ENCODE assay signal across 20 cellular contexts in the genomic region with DNA sequence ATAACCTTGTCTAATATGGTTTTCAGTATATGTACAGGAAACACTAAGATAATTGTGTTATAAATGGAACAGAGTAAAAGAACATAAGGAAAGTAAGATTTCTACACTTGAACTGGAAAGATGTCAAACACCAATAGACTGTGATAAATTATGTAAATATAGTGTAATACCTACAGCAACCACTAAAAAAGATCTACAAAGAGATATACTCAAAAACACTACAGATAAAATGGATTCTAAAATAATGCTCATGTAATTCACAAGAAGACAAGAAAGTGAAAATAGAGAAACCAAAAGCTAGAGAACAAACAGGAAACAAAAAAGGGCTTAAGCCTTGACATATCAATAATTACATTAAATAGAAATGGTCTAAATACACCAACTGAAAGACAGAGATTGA. TPM values are rescaled to one million over a fixed set of nuclear protein-coding genes. Genes with fewer than 3 reads are reported as not detected.
DNase-seq lines count a peak whose midpoint lies in the region; ATAC-seq, FAIRE-seq and TF ChIP-seq lines count a peak whose summit lies in the region.
"Had no signal": no experiment of that assay in that cellular context is flagged by ENCODE, and none has a peak within 500 bp of the region (broad histone marks: within the 10 kb centered on the region; RNA-seq: fewer than 3 reads in every experiment).

No MANE protein-coding gene starts in this region.

- H3K4me1 Mint-ChIP-seq in chondrocyte (ENCODE audit: low read depth), result no peaks in the 10 kb centered on the region
- H3K4me1 Mint-ChIP-seq: CD4-positive, alpha-beta memory T cell had no signal

- ATAC-seq in DND-41 (ENCODE audit: insufficient read depth, low read depth) (no peak), pancreas (no peak), GM19397 (IDR thresholded peaks at IDR 0.05; ENCODE audit: unreplicated experiment) (no peak), HG02623 (IDR thresholded peaks at IDR 0.05; ENCODE audit: unreplicated experiment) (no peak)
- ATAC-seq: A549, Panc1 had no signal

- H3K9me2 ChIP-seq in Loucy (replicated peaks; ENCODE audit: low read depth, low read length), result no peaks in the 10 kb centered on the region

- H2AFZ ChIP-seq in DND-41 (ENCODE audit: low read depth, low read length), result no peak overlapping the region
- no peak overlapping the region for H2AFZ ChIP-seq in Loucy (ENCODE audit: low read length)
- H2AFZ ChIP-seq: GM23248 had no signal

- DNase-seq in DND-41 (no peak), chondrocyte (ENCODE audit: low spot score) (no peak), pancreas (no peak)
- no peak for DNase-seq in activated CD8-positive, alpha-beta memory T cell treated with anti-CD3 and anti-CD28 coated beads, Interleukin-2, amount 50 U/mL, for 4 hours
- DNase-seq: CD4-positive, alpha-beta memory T cell; DMS79; GM23248; HCEC 1CT; NCI-H187; NCI-H2107; NCI-H345; NCI-H526; SW 1271 had no signal

- no peak overlapping the region for H3K27ac Mint-ChIP-seq in chondrocyte (ENCODE audit: unreplicated experiment)
- H3K27ac Mint-ChIP-seq: CD4-positive, alpha-beta memory T cell had no signal

- no peaks in the 10 kb centered on the region for H3F3A ChIP-seq in Loucy (ENCODE audit: low read depth)

- no peaks in the 10 kb centered on the region for H3K27me3 ChIP-seq in DND-41 (ENCODE audit: insufficient read depth, low read length, poor library complexity)
- no peaks in the 10 kb centered on the region for H3K27me3 ChIP-seq in Loucy (ENCODE audit: insufficient read depth, low read length, poor library complexity, severe bottlenecking)
- no peaks in the 10 kb centered on the region for H3K27me3 ChIP-seq in pancreas
- H3K27me3 ChIP-seq: BLaER1, SJSA1 had no signal

- H3K36me3 Mint-ChIP-seq in chondrocyte (ENCODE audit: low read depth), result peaks cover 10% of the 10 kb centered on the region
- H3K36me3 Mint-ChIP-seq: CD4-positive, alpha-beta memory T cell had no signal

- no peak overlapping the region for H3K27ac ChIP-seq in DND-41 (ENCODE audit: low read length)
- no peak overlapping the region for H3K27ac ChIP-seq in pancreas
- H3K27ac ChIP-seq: A549, BLaER1, GM23248, SJSA1 had no signal

- H3K79me2 ChIP-seq in DND-41 (ENCODE audit: insufficient read depth, low read length) (no peaks in the 10 kb centered on the region), Loucy (ENCODE audit: insufficient read depth, low read length) (no peaks in the 10 kb centered on the region)

- H3K27me3 Mint-ChIP-seq in chondrocyte (ENCODE audit: low read depth), result peaks cover 4% of the 10 kb centered on the region
- H3K27me3 Mint-ChIP-seq: CD4-positive, alpha-beta memory T cell had no signal

- H3K4me3 Mint-ChIP-seq in chondrocyte (ENCODE audit: unreplicated experiment), result no peak overlapping the region

- H3K4me2 ChIP-seq in DND-41 (ENCODE audit: insufficient read depth, low read length) (no peak overlapping the region), Loucy (ENCODE audit: low read depth, low read length, poor library complexity, severe bottlenecking) (no peak overlapping the region)
- H3K4me2 ChIP-seq: A549, BLaER1 had no signal

- H3K9me3 Mint-ChIP-seq in chondrocyte (ENCODE audit: low read depth), result peaks cover 16% of the 10 kb centered on the region

- H3K36me3 ChIP-seq in DND-41 (ENCODE audit: insufficient read depth, low read length), result no peaks in the 10 kb centered on the region
- no peaks in the 10 kb centered on the region for H3K36me3 ChIP-seq in Loucy (ENCODE audit: insufficient read depth, low read length)
- H3K36me3 ChIP-seq in pancreas, result no peaks in the 10 kb centered on the region
- H3K36me3 ChIP-seq: BLaER1, SJSA1 had no signal

- intact Hi-C loops in pancreas (cut with DNase I), result no loop called here

- H3K9ac ChIP-seq in DND-41 (ENCODE audit: low read depth, low read length), result no peak overlapping the region
- H3K9ac ChIP-seq in Loucy (ENCODE audit: low read depth, low read length, poor library complexity, severe bottlenecking), result no peak overlapping the region
- H3K9ac ChIP-seq: BLaER1, GM23248 had no signal

- TF ChIP-seq CTCF in DND-41 (IDR thresholded peaks at IDR 0.05; ENCODE audit: borderline replicate concordance, extremely low read depth, low read length, poor library complexity, severe bottlenecking) (peak; percentile 7), Loucy (conservative IDR thresholded peaks at IDR 0.05; ENCODE audit: low read length) (peak; percentile 34), chondrocyte (IDR thresholded peaks at IDR 0.05) (peak; percentile 31), pancreas (IDR thresholded peaks at IDR 0.05) (peak in 3 of 4 donors; percentile 13 to 19 (median 14))

- H3K9me3 ChIP-seq in DND-41 (ENCODE audit: insufficient read depth, low read length, severe bottlenecking) (peaks cover 3% of the 10 kb centered on the region), Loucy (ENCODE audit: insufficient read depth, low read depth, low read length) (0 out of 2 replicates have a peak, but pooled peaks cover 4% of the 10 kb centered on the region), pancreas (no peaks in the 10 kb centered on the region)
- H3K9me3 ChIP-seq: A549, SJSA1 had no signal

- H3K4me1 ChIP-seq in DND-41 (ENCODE audit: insufficient read depth, low read length) (no peaks in the 10 kb centered on the region), Loucy (ENCODE audit: insufficient read depth, low read length, poor library complexity, severe bottlenecking) (no peaks in the 10 kb centered on the region), pancreas (no peaks in the 10 kb centered on the region)
- H3K4me1 ChIP-seq: A549, BLaER1, SJSA1 had no signal

- H4K20me1 ChIP-seq in DND-41 (ENCODE audit: insufficient read depth, low read length) (no peaks in the 10 kb centered on the region), Loucy (ENCODE audit: insufficient read depth, low read length, poor library complexity, severe bottlenecking) (no peaks in the 10 kb centered on the region)
- H4K20me1 ChIP-seq: BLaER1 had no signal

- FAIRE-seq in pancreas (lab: Jason Lieb, UNC), result no peak
- FAIRE-seq: A549 had no signal

- H3K4me3 ChIP-seq in DND-41 (ENCODE audit: low read depth in 1 of 2, low read length in 2 of 2), result no peak overlapping the region
- no peak overlapping the region for H3K4me3 ChIP-seq in Loucy (ENCODE audit: low read length, poor library complexity, severe bottlenecking)
- no peak overlapping the region for H3K4me3 ChIP-seq in pancreas
- H3K4me3 ChIP-seq: A549, BLaER1, GM23248, SJSA1 had no signal

RNA-seq across cellular contexts. Expression of a gene that starts 30.9 kb away (rescaled TPM):
- total RNA-seq in chondrocyte (0.15 TPM in 1 of 3 replicates, not detected in the others), pancreas (under 1 TPM in 5 of 6 donors, not detected in 1; 0.12 to 0.52 (median 0.28) TPM)
- polyA plus RNA-seq in pancreas, result 1 to 10 TPM in 1 of 2 donors, under 1 TPM in 1; 0.15 to 1.1 TPM
- total RNA-seq: CD4-positive, alpha-beta memory T cell; GM23248; SJSA1 had no signal
- polyA plus RNA-seq: A549; CD4-positive, alpha-beta memory T cell; GM23248 had no signal
